9 cellular contexts compared by ENCODE assay signal in genomic region chr11:126346586-126346940, GRCh38. TPM values are rescaled to one million over a fixed set of nuclear protein-coding genes. Genes with fewer than 3 reads are reported as not detected.
A peak's percentile ranks its signal among the peaks of the same experiment; 100 is the strongest.
DNase-seq lines count a peak whose midpoint lies in the region; ATAC-seq and TF ChIP-seq lines count a peak whose summit lies in the region.
"Had no signal": no experiment of that assay in that cellular context is flagged by ENCODE, and none has a peak within 500 bp of the region (broad histone marks: within the 10 kb centered on the region; RNA-seq: fewer than 3 reads in every experiment).

No MANE protein-coding gene starts in this region.

- H3K4me3 Mint-ChIP-seq in activated naive CD4-positive, alpha-beta T cell treated with anti-CD3 and anti-CD28 coated beads, Interleukin-2, amount 50 U/mL, for 24 hours: no peak overlapping the region
- no peak overlapping the region for H3K4me3 Mint-ChIP-seq in activated naive CD8-positive, alpha-beta T cell treated with anti-CD3 and anti-CD28 coated beads, Interleukin-2, amount 10 ng/mL, durations not matched to agents 7 days and 5 days

- H3K27me3 ChIP-seq in right lobe of liver: no peaks in the 10 kb centered on the region
- H3K27me3 ChIP-seq in transverse colon: no peaks in the 10 kb centered on the region

- no peak for TF ChIP-seq EP300 in transverse colon (IDR thresholded peaks at IDR 0.05; ENCODE audit: low read depth)

- TF ChIP-seq CTCF in right lobe of liver (IDR thresholded peaks at IDR 0.05) (no peak), transverse colon (IDR thresholded peaks at IDR 0.05) (no peak)

- H3K27me3 Mint-ChIP-seq in activated naive CD4-positive, alpha-beta T cell treated with anti-CD3 and anti-CD28 coated beads, Interleukin-2, amount 50 U/mL, for 24 hours: no peaks in the 10 kb centered on the region
- H3K27me3 Mint-ChIP-seq in activated naive CD8-positive, alpha-beta T cell treated with anti-CD3 and anti-CD28 coated beads, Interleukin-2, amount 10 ng/mL, durations not matched to agents 7 days and 5 days: no peaks in the 10 kb centered on the region

- peaks cover 0 to 35% (median 15%) of the 10 kb centered on the region in 4 donors for H3K36me3 ChIP-seq in right lobe of liver
- H3K36me3 ChIP-seq in transverse colon: no peaks in the 10 kb centered on the region

- H3K9me3 ChIP-seq in right lobe of liver: no peaks in the 10 kb centered on the region
- H3K9me3 ChIP-seq in transverse colon: no peaks in the 10 kb centered on the region

- H3K36me3 Mint-ChIP-seq in activated naive CD4-positive, alpha-beta T cell treated with anti-CD3 and anti-CD28 coated beads, Interleukin-2, amount 50 U/mL, for 24 hours: peaks cover 7% of the 10 kb centered on the region
- H3K36me3 Mint-ChIP-seq in activated naive CD8-positive, alpha-beta T cell treated with anti-CD3 and anti-CD28 coated beads, Interleukin-2, amount 10 ng/mL, durations not matched to agents 7 days and 5 days: peaks cover 12% of the 10 kb centered on the region

- peak overlapping the region; percentile 20 to 70 (median 37) for H3K27ac ChIP-seq in right lobe of liver
- peak overlapping the region; percentile 5 to 48 (median 44) for H3K27ac ChIP-seq in transverse colon

- POLR2A ChIA-PET in activated naive CD8-positive, alpha-beta T cell treated with anti-CD3 and anti-CD28 coated beads, Interleukin-2, amount 10 ng/mL, durations not matched to agents 7 days and 5 days (lab: Charles Lee): no interaction called here

- no peaks in the 10 kb centered on the region for H3K4me1 Mint-ChIP-seq in activated naive CD4-positive, alpha-beta T cell treated with anti-CD3 and anti-CD28 coated beads, Interleukin-2, amount 50 U/mL, for 24 hours
- peaks cover 31% of the 10 kb centered on the region for H3K4me1 Mint-ChIP-seq in activated naive CD8-positive, alpha-beta T cell treated with anti-CD3 and anti-CD28 coated beads, Interleukin-2, amount 10 ng/mL, durations not matched to agents 7 days and 5 days

- in situ Hi-C loops in transverse colon (cut with MboI; ENCODE audit: low pct_ligation_motif_present in 1 of 4, low pct_unique_long_range_greater_than_20kb in 1 of 4, low sequenced_read_pairs in 3 of 4): no loop called here

- ATAC-seq in activated naive CD8-positive, alpha-beta T cell treated with anti-CD3 and anti-CD28 coated beads, Interleukin-2, amount 10 ng/mL, durations not matched to agents 7 days and 5 days (ENCODE audit: low read depth): no peak
- ATAC-seq in right lobe of liver: no peak

- H3K9me3 Mint-ChIP-seq in activated naive CD4-positive, alpha-beta T cell treated with anti-CD3 and anti-CD28 coated beads, Interleukin-2, amount 50 U/mL, for 24 hours: no peaks in the 10 kb centered on the region
- H3K9me3 Mint-ChIP-seq in activated naive CD8-positive, alpha-beta T cell treated with anti-CD3 and anti-CD28 coated beads, Interleukin-2, amount 10 ng/mL, durations not matched to agents 7 days and 5 days: no peaks in the 10 kb centered on the region

- TF ChIP-seq POLR2A in right lobe of liver (IDR thresholded peaks at IDR 0.05): no peak
- TF ChIP-seq POLR2A in transverse colon (IDR thresholded peaks at IDR 0.05): no peak

- H3K4me1 ChIP-seq in right lobe of liver: no peaks in the 10 kb centered on the region
- peaks cover 0 to 12% (median 7%) of the 10 kb centered on the region in 4 donors for H3K4me1 ChIP-seq in transverse colon

- H3K4me3 ChIP-seq in right lobe of liver (no peak overlapping the region), transverse colon (no peak overlapping the region)

- 86% methylated on average over 1 of the region's 1 CpG for whole genome bisulfite sequencing in right lobe of liver (ENCODE audit: insufficient coverage, low coverage, low lambda C conversion rate, missing lambda C conversion rate)
- 76 to 100% methylated on average over 1 of the region's 1 CpG for WGBS in transverse colon (ENCODE audit: low coverage in 1 of 2), 2 donors

- no peak for DNase-seq in activated naive CD4-positive, alpha-beta T cell (lab: John Stamatoyannopoulos, UW)
- DNase-seq in activated naive CD8-positive, alpha-beta T cell treated with anti-CD3 and anti-CD28 coated beads, Interleukin-2, amount 10 ng/mL, durations not matched to agents 7 days and 5 days: no peak
- DNase-seq in right lobe of liver: peak in 2 of 3 donors; percentile 3 to 40
- DNase-seq in transverse colon: no peak
- DNase-seq in NCI-H2107 (lab: John Stamatoyannopoulos, UW): no peak
- DNase-seq in Kasumi-1 (lab: John Stamatoyannopoulos, UW): no peak
- no peak for DNase-seq in NCI-H1436 treated with DMSO at 0.1 percent for 48 hours (lab: John Stamatoyannopoulos, UW)
- DNase-seq: amygdala had no signal

- intact Hi-C loops in right lobe of liver (cut with DNase I): no loop called here
- intact Hi-C loops in transverse colon (cut with DNase I; ENCODE audit: low total_unique reads): no loop called here

- H3K27ac Mint-ChIP-seq in activated naive CD4-positive, alpha-beta T cell treated with anti-CD3 and anti-CD28 coated beads, Interleukin-2, amount 50 U/mL, for 24 hours: peak overlapping the region; percentile 17
- H3K27ac Mint-ChIP-seq in activated naive CD8-positive, alpha-beta T cell treated with anti-CD3 and anti-CD28 coated beads, Interleukin-2, amount 10 ng/mL, durations not matched to agents 7 days and 5 days: peak overlapping the region; percentile 74

RNA-seq across cellular contexts. Expression of gene ST3GAL4, which starts 8.9 kb away (rescaled TPM):
- total RNA-seq in activated naive CD8-positive, alpha-beta T cell treated with anti-CD3 and anti-CD28 coated beads, Interleukin-2, amount 10 ng/mL, durations not matched to agents 7 days and 5 days: 1 to 10 TPM; 6.3 to 8.5 TPM
- total RNA-seq in right lobe of liver (10 to 100 TPM in 4 of 6 experiments, 1 to 10 TPM in 2; 7.0 to 25.6 (median 17.5) TPM), transverse colon (100 to 1,000 TPM in 3 of 4 donors, 10 to 100 TPM in 1; 26.1 to 206 (median 166) TPM)

RNA-seq across cellular contexts. Expression of gene DCPS, which starts 42.7 kb away (rescaled TPM):
- total RNA-seq in activated naive CD8-positive, alpha-beta T cell treated with anti-CD3 and anti-CD28 coated beads, Interleukin-2, amount 10 ng/mL, durations not matched to agents 7 days and 5 days: 10 to 100 TPM; 27.4 to 29.1 TPM
- total RNA-seq in right lobe of liver (10 to 100 TPM; 12.6 to 65.2 (median 21.9) TPM), transverse colon (10 to 100 TPM in 3 of 4 donors, under 1 TPM in 1; 0.40 to 13.7 (median 11.3) TPM)

Comparison
In these comparisons a context has a peak if more than half of its experiments do, and no peak if none do; other contexts are left out.
1. DNase-seq: peak in right lobe of liver (2 of 3); none in activated naive CD4-positive, alpha-beta T cell (0 of 4), activated naive CD8-positive, alpha-beta T cell treated with anti-CD3 and anti-CD28 coated beads, Interleukin-2, amount 10 ng/mL, durations not matched to agents 7 days and 5 days (single experiment), transverse colon (single experiment), NCI-H2107 (single experiment), Kasumi-1 (0 of 2) and NCI-H1436 treated with DMSO at 0.1 percent for 48 hours (single experiment).